Comparison of ENCODE assay signal across 16 cellular contexts in genomic region chr7:70797109-70797514, GRCh38.
DNase-seq lines count a peak whose midpoint lies in the region; ATAC-seq and TF ChIP-seq lines count a peak whose summit lies in the region.
"Had no signal": no experiment of that assay in that cellular context is flagged by ENCODE, and none has a peak within 500 bp of the region (broad histone marks: within the 10 kb centered on the region; RNA-seq: fewer than 3 reads in every experiment).

No MANE protein-coding gene starts in this region.

- POLR2A ChIA-PET in activated CD4-positive, alpha-beta T cell treated with anti-CD3 and anti-CD28 coated beads, Interleukin-2, amount 10 ng/mL, durations not matched to agents 7 days and 5 days (lab: Charles Lee) = no interaction called here

- no peaks in the 10 kb centered on the region for H3K27me3 Mint-ChIP-seq in activated CD4-positive, alpha-beta T cell treated with anti-CD3 and anti-CD28 coated beads, Interleukin-2, amount 10 ng/mL, durations not matched to agents 7 days and 5 days
- H3K27me3 Mint-ChIP-seq in immature natural killer cell (ENCODE audit: low read depth in 3 of 3) = peaks cover 3 to 16% (median 8%) of the 10 kb centered on the region in 3 donors

- intact Hi-C loops in upper lobe of right lung (cut with DNase I) = no loop called here

- peak overlapping the region; percentile 39 for H3K27ac Mint-ChIP-seq in activated CD4-positive, alpha-beta T cell treated with anti-CD3 and anti-CD28 coated beads, Interleukin-2, amount 10 ng/mL, durations not matched to agents 7 days and 5 days
- peak overlapping the region; percentile 5 to 88 (median 74) for H3K27ac Mint-ChIP-seq in immature natural killer cell

- CTCF ChIA-PET in activated CD4-positive, alpha-beta T cell treated with anti-CD3 and anti-CD28 coated beads, Interleukin-2, amount 10 ng/mL, durations not matched to agents 7 days and 5 days (lab: Charles Lee) = no interaction called here

- no peak overlapping the region for H3K4me3 ChIP-seq in upper lobe of right lung
- H3K4me3 ChIP-seq: A549, esophagus squamous epithelium had no signal

- H3K9me3 Mint-ChIP-seq in activated CD4-positive, alpha-beta T cell treated with anti-CD3 and anti-CD28 coated beads, Interleukin-2, amount 10 ng/mL, durations not matched to agents 7 days and 5 days = peaks cover 23% of the 10 kb centered on the region
- peaks cover 8 to 22% (median 19%) of the 10 kb centered on the region in 6 donors for H3K9me3 Mint-ChIP-seq in immature natural killer cell

- H3K4me3 Mint-ChIP-seq in activated CD4-positive, alpha-beta T cell treated with anti-CD3 and anti-CD28 coated beads, Interleukin-2, amount 10 ng/mL, durations not matched to agents 7 days and 5 days = no peak overlapping the region
- no peak overlapping the region for H3K4me3 Mint-ChIP-seq in immature natural killer cell

- H3K4me1 ChIP-seq in upper lobe of right lung = no peaks in the 10 kb centered on the region
- H3K4me1 ChIP-seq: A549, esophagus squamous epithelium had no signal

- H3K36me3 ChIP-seq in upper lobe of right lung = no peaks in the 10 kb centered on the region

- TF ChIP-seq CTCF in upper lobe of right lung (IDR thresholded peaks at IDR 0.05) = no peak

- peaks cover 10% of the 10 kb centered on the region for H3K4me1 Mint-ChIP-seq in activated CD4-positive, alpha-beta T cell treated with anti-CD3 and anti-CD28 coated beads, Interleukin-2, amount 10 ng/mL, durations not matched to agents 7 days and 5 days
- peaks cover 17 to 26% of the 10 kb centered on the region in 2 donors for H3K4me1 Mint-ChIP-seq in immature natural killer cell

- H3K9me3 ChIP-seq in upper lobe of right lung = peaks cover 4% of the 10 kb centered on the region

- ATAC-seq in upper lobe of right lung (peak; percentile 28), HG03135 (IDR thresholded peaks at IDR 0.05; ENCODE audit: unreplicated experiment) (no peak)
- ATAC-seq: A549 had no signal

- no peak for DNase-seq in activated CD4-positive, alpha-beta T cell treated with anti-CD3 and anti-CD28 coated beads, Interleukin-2, amount 10 ng/mL, durations not matched to agents 7 days and 5 days
- DNase-seq in activated CD4-positive, alpha-beta T cell treated with anti-CD3 and anti-CD28 coated beads for 4 hours = no peak
- DNase-seq in UCSD-AML1 (lab: John Stamatoyannopoulos, UW; ENCODE audit: unreplicated experiment) (peak; percentile 8), immature natural killer cell (no peak), upper lobe of right lung (no peak), T1000 (lab: John Stamatoyannopoulos, UW) (no peak), SKM-1 treated with dmso at 0.1 percent for 144 hours (lab: John Stamatoyannopoulos, UW; ENCODE audit: unreplicated experiment) (no peak)
- DNase-seq: cortex of kidney, esophagus squamous epithelium, GDM1, hypothalamus, MM.1S, NCI-H1930, retina had no signal

- no peaks in the 10 kb centered on the region for H3K27me3 ChIP-seq in upper lobe of right lung
- H3K27me3 ChIP-seq: esophagus squamous epithelium had no signal

- H3K27ac ChIP-seq in upper lobe of right lung = no peak overlapping the region
- H3K27ac ChIP-seq: A549, esophagus squamous epithelium had no signal

- H3K36me3 Mint-ChIP-seq in activated CD4-positive, alpha-beta T cell treated with anti-CD3 and anti-CD28 coated beads, Interleukin-2, amount 10 ng/mL, durations not matched to agents 7 days and 5 days (ENCODE audit: low read depth) = peaks cover 3% of the 10 kb centered on the region
- H3K36me3 Mint-ChIP-seq in immature natural killer cell = peaks cover 12 to 23% (median 20%) of the 10 kb centered on the region in 3 donors
